23 cellular contexts compared by ENCODE assay signal in genomic region chr3:24479816-24480215, GRCh38. TPM values are rescaled to one million over a fixed set of nuclear protein-coding genes. Genes with fewer than 3 reads are reported as not detected.
"Had no signal": no experiment of that assay in that cellular context is flagged by ENCODE, and none has a peak within 500 bp of the region (broad histone marks: within the 10 kb centered on the region; RNA-seq: fewer than 3 reads in every experiment).

No MANE protein-coding gene starts in this region.

- H3K27me3 ChIP-seq: colonic mucosa, esophagus squamous epithelium, spleen, upper lobe of right lung had no signal

- FAIRE-seq: kidney, TTC549 had no signal

- H3K9me3 ChIP-seq: colonic mucosa, esophagus squamous epithelium, spleen, upper lobe of right lung had no signal

- H3K9me3 Mint-ChIP-seq: activated T-cell treated with anti-CD3 and anti-CD28 coated beads, Interleukin-2, amount 50 U/mL, for 4 hours; activated T-helper 2 cell treated with anti-CD3 and anti-CD28 coated beads, Interferon-gamma antibody, Interleukin-2, Interleukin-4, amounts not matched to agents 10 μg/mL and 5 μg/mL and 100 μg/mL, durations not matched to agents 14 hours and 24 hours and 36 hours; endodermal cell had no signal

- ATAC-seq: activated T-cell treated with anti-CD3 and anti-CD28 coated beads, Interleukin-2, amount 50 U/mL, for 4 hours; left lobe of liver; naive thymus-derived CD4-positive, alpha-beta T cell; upper lobe of right lung had no signal

- H3K36me3 ChIP-seq: colonic mucosa, esophagus squamous epithelium, spleen, upper lobe of right lung, WERI-Rb-1 had no signal

- DNase-seq: activated CD8-positive, alpha-beta memory T cell treated with anti-CD3 and anti-CD28 coated beads for 24 hours; activated CD8-positive, alpha-beta memory T cell treated with anti-CD3 and anti-CD28 coated beads, Interleukin-2, amount 50 U/mL, for 48 hours; activated naive CD4-positive, alpha-beta T cell; activated naive CD8-positive, alpha-beta T cell treated with anti-CD3 and anti-CD28 coated beads for 36 hours; activated T-cell treated with anti-CD3 and anti-CD28 coated beads, Interleukin-2, amount 50 U/mL, for 4 hours; colonic mucosa; endodermal cell; esophagus squamous epithelium; kidney; naive thymus-derived CD4-positive, alpha-beta T cell; retina; spleen; stimulated activated CD4-positive, alpha-beta T cell treated with anti-CD3 and anti-CD28 coated beads, Interleukin-4, amount 100 ng/mL, for 24 hours; stimulated activated naive CD4-positive, alpha-beta T cell treated with Interleukin-2 at 50 U/mL for 16 hours; T-helper 1 cell; upper lobe of right lung; WERI-Rb-1 had no signal

- H3K36me3 Mint-ChIP-seq: activated naive CD8-positive, alpha-beta T cell treated with anti-CD3 and anti-CD28 coated beads for 36 hours; naive thymus-derived CD4-positive, alpha-beta T cell had no signal

- H3K27ac Mint-ChIP-seq: activated naive CD8-positive, alpha-beta T cell treated with anti-CD3 and anti-CD28 coated beads for 36 hours; activated T-helper 2 cell treated with anti-CD3 and anti-CD28 coated beads, Interferon-gamma antibody, Interleukin-2, Interleukin-4, amounts not matched to agents 10 μg/mL and 5 μg/mL and 100 μg/mL, durations not matched to agents 14 hours and 24 hours and 36 hours; endodermal cell; naive thymus-derived CD4-positive, alpha-beta T cell; progenitor cell of endocrine pancreas had no signal

- H3K27ac ChIP-seq: colonic mucosa, spleen, upper lobe of right lung, WERI-Rb-1 had no signal

- H3K4me1 Mint-ChIP-seq: activated naive CD8-positive, alpha-beta T cell treated with anti-CD3 and anti-CD28 coated beads for 36 hours; neural crest cell had no signal

- H3K4me3 Mint-ChIP-seq: activated naive CD8-positive, alpha-beta T cell treated with anti-CD3 and anti-CD28 coated beads for 36 hours; activated T-cell treated with anti-CD3 and anti-CD28 coated beads, Interleukin-2, amount 50 U/mL, for 4 hours; endodermal cell; naive thymus-derived CD4-positive, alpha-beta T cell; neural crest cell had no signal

- H3K4me3 ChIP-seq: colonic mucosa, esophagus squamous epithelium, lung, spleen, upper lobe of right lung had no signal

- H3K4me1 ChIP-seq: colonic mucosa, upper lobe of right lung had no signal

RNA-seq across cellular contexts. Expression of gene THRB, which starts 14.8 kb away (rescaled TPM):
- total RNA-seq: activated naive CD8-positive, alpha-beta T cell treated with anti-CD3 and anti-CD28 coated beads for 36 hours; activated T-cell treated with anti-CD3 and anti-CD28 coated beads, Interleukin-2, amount 50 U/mL, for 4 hours; activated T-helper 2 cell treated with anti-CD3 and anti-CD28 coated beads, Interferon-gamma antibody, Interleukin-2, Interleukin-4, amounts not matched to agents 10 μg/mL and 5 μg/mL and 100 μg/mL, durations not matched to agents 14 hours and 24 hours and 36 hours had no signal
